10 cellular contexts compared by ENCODE assay signal in genomic region chr13:50075619-50076097, GRCh38.
A peak's percentile ranks its signal among the peaks of the same experiment; 100 is the strongest.
DNase-seq lines count a peak whose midpoint lies in the region; ATAC-seq and TF ChIP-seq lines count a peak whose summit lies in the region.
"Had no signal": no experiment of that assay in that cellular context is flagged by ENCODE, and none has a peak within 500 bp of the region (broad histone marks: within the 10 kb centered on the region; RNA-seq: fewer than 3 reads in every experiment).

No MANE protein-coding gene starts in this region.

- no peaks in the 10 kb centered on the region for H3K9me3 Mint-ChIP-seq in activated CD8-positive, alpha-beta memory T cell treated with anti-CD3 and anti-CD28 coated beads, Interleukin-2, amount 10 ng/mL, durations not matched to agents 7 days and 5 days (ENCODE audit: low read depth)
- H3K9me3 Mint-ChIP-seq in dendritic cell treated with granulocyte-macrophage colony-stimulating factor and Interleukin-4, amounts not matched to agents 40 ng/mL and 50 ng/mL, for 4 days = no peaks in the 10 kb centered on the region
- H3K9me3 Mint-ChIP-seq in neural progenitor cell = no peaks in the 10 kb centered on the region

- 64 to 75% methylated on average over 3 of the region's 3 CpGs for WGBS in testis, 2 donors

- peaks cover 100% of the 10 kb centered on the region for H3K79me2 ChIP-seq in OCI-LY1 (ENCODE audit: insufficient read depth, low read length)
- peaks cover 100% of the 10 kb centered on the region for H3K79me2 ChIP-seq in neural progenitor cell (ENCODE audit: low read depth)

- H3K27me3 Mint-ChIP-seq in activated CD8-positive, alpha-beta memory T cell treated with anti-CD3 and anti-CD28 coated beads, Interleukin-2, amount 10 ng/mL, durations not matched to agents 7 days and 5 days = no peaks in the 10 kb centered on the region
- no peaks in the 10 kb centered on the region for H3K27me3 Mint-ChIP-seq in dendritic cell treated with granulocyte-macrophage colony-stimulating factor and Interleukin-4, amounts not matched to agents 40 ng/mL and 50 ng/mL, for 4 days
- no peaks in the 10 kb centered on the region for H3K27me3 Mint-ChIP-seq in neural progenitor cell (ENCODE audit: insufficient read depth, low read depth)

- no peak for ATAC-seq in activated CD8-positive, alpha-beta memory T cell treated with anti-CD3 and anti-CD28 coated beads, Interleukin-2, amount 10 ng/mL, durations not matched to agents 7 days and 5 days

- peak overlapping the region; percentile 58 for H3K9ac ChIP-seq in OCI-LY1 (ENCODE audit: low read length)
- no peak overlapping the region for H3K9ac ChIP-seq in neural progenitor cell

- peak overlapping the region; percentile 9 for H3K4me3 Mint-ChIP-seq in activated CD8-positive, alpha-beta memory T cell treated with anti-CD3 and anti-CD28 coated beads, Interleukin-2, amount 10 ng/mL, durations not matched to agents 7 days and 5 days
- H3K4me3 Mint-ChIP-seq in dendritic cell treated with granulocyte-macrophage colony-stimulating factor and Interleukin-4, amounts not matched to agents 40 ng/mL and 50 ng/mL, for 4 days = no peak overlapping the region
- H3K4me3 Mint-ChIP-seq in neural progenitor cell = no peak overlapping the region

- peak overlapping the region; percentile 95 for H3K4me3 ChIP-seq in OCI-LY1 (ENCODE audit: low read depth, low read length, poor library complexity, severe bottlenecking)
- no peak overlapping the region for H3K4me3 ChIP-seq in testis
- no peak overlapping the region for H3K4me3 ChIP-seq in neural progenitor cell

- no peaks in the 10 kb centered on the region for H3K9me3 ChIP-seq in OCI-LY1 (ENCODE audit: low read length)
- H3K9me3 ChIP-seq in testis = no peaks in the 10 kb centered on the region
- H3K9me3 ChIP-seq in neural progenitor cell (ENCODE audit: low read depth) = no peaks in the 10 kb centered on the region

- no peak for TF ChIP-seq CTCF in OCI-LY1 (IDR thresholded peaks at IDR 0.05; ENCODE audit: low read length)
- no peak for TF ChIP-seq CTCF in testis (IDR thresholded peaks at IDR 0.05)
- TF ChIP-seq CTCF in neural progenitor cell (IDR thresholded peaks at IDR 0.05) = no peak

- H3K27me3 ChIP-seq in OCI-LY1 (ENCODE audit: insufficient read depth, low read length) (no peaks in the 10 kb centered on the region), testis (no peaks in the 10 kb centered on the region), neural progenitor cell (no peaks in the 10 kb centered on the region)

- CTCF ChIA-PET in activated CD8-positive, alpha-beta memory T cell treated with anti-CD3 and anti-CD28 coated beads, Interleukin-2, amount 10 ng/mL, durations not matched to agents 7 days and 5 days (lab: Charles Lee) = interaction anchor here (0.6 to 2.9 kb wide), 6 partner anchors 9 to 845 kb away, joined by 3 to 8 read pairs (median 4); no protein-coding TSS in a partner anchor

- peaks cover 78% of the 10 kb centered on the region for H3K36me3 ChIP-seq in OCI-LY1 (ENCODE audit: insufficient read depth, low read length)
- H3K36me3 ChIP-seq in testis (ENCODE audit: low read depth, missing control alignments) = no peaks in the 10 kb centered on the region
- no peaks in the 10 kb centered on the region for H3K36me3 ChIP-seq in neural progenitor cell

- H3K4me1 Mint-ChIP-seq in activated CD8-positive, alpha-beta memory T cell treated with anti-CD3 and anti-CD28 coated beads, Interleukin-2, amount 10 ng/mL, durations not matched to agents 7 days and 5 days = peaks cover 43% of the 10 kb centered on the region
- H3K4me1 Mint-ChIP-seq in dendritic cell treated with granulocyte-macrophage colony-stimulating factor and Interleukin-4, amounts not matched to agents 40 ng/mL and 50 ng/mL, for 4 days (ENCODE audit: low read depth) = peaks cover 28% of the 10 kb centered on the region
- H3K4me1 Mint-ChIP-seq in neural progenitor cell = peaks cover 32% of the 10 kb centered on the region

- H3K27ac Mint-ChIP-seq in activated CD8-positive, alpha-beta memory T cell treated with anti-CD3 and anti-CD28 coated beads, Interleukin-2, amount 10 ng/mL, durations not matched to agents 7 days and 5 days = no peak overlapping the region
- peak overlapping the region; percentile 46 for H3K27ac Mint-ChIP-seq in dendritic cell treated with granulocyte-macrophage colony-stimulating factor and Interleukin-4, amounts not matched to agents 40 ng/mL and 50 ng/mL, for 4 days
- no peak overlapping the region for H3K27ac Mint-ChIP-seq in neural progenitor cell

- H2AFZ ChIP-seq in OCI-LY1 (ENCODE audit: low read length) (no peak overlapping the region), neural progenitor cell (replicated peaks) (no peak overlapping the region)

- H3K9me2 ChIP-seq in OCI-LY1 (ENCODE audit: low read depth, low read length) = no peaks in the 10 kb centered on the region

- H3K27ac ChIP-seq in OCI-LY1 (ENCODE audit: low read depth, low read length, poor library complexity, severe bottlenecking) = peak overlapping the region; percentile 95
- H3K27ac ChIP-seq in testis = peak overlapping the region; percentile 46 to 65
- H3K27ac ChIP-seq in neural progenitor cell = no peak overlapping the region
- H3K27ac ChIP-seq: epithelial cell of prostate had no signal

- H3F3A ChIP-seq in OCI-LY1 (ENCODE audit: insufficient read depth, low read length) (0 out of 2 replicates have a peak, but pooled peaks cover 4% of the 10 kb centered on the region), neural progenitor cell (ENCODE audit: low read depth) (peaks cover 11% of the 10 kb centered on the region)

- intact Hi-C loops in dendritic cell treated with granulocyte-macrophage colony-stimulating factor and Interleukin-4, amounts not matched to agents 40 ng/mL and 50 ng/mL, for 4 days (cut with micrococcal nuclease) = no loop called here
- intact Hi-C loops in testis (cut with DNase I; ENCODE audit: low total_unique reads) = no loop called here

- no peak for TF ChIP-seq POLR2A in testis (IDR thresholded peaks at IDR 0.05)

- peaks cover 58% of the 10 kb centered on the region for H3K36me3 Mint-ChIP-seq in activated CD8-positive, alpha-beta memory T cell treated with anti-CD3 and anti-CD28 coated beads, Interleukin-2, amount 10 ng/mL, durations not matched to agents 7 days and 5 days
- H3K36me3 Mint-ChIP-seq in dendritic cell treated with granulocyte-macrophage colony-stimulating factor and Interleukin-4, amounts not matched to agents 40 ng/mL and 50 ng/mL, for 4 days (ENCODE audit: low read depth) = peaks cover 7% of the 10 kb centered on the region
- H3K36me3 Mint-ChIP-seq in neural progenitor cell = peaks cover 6% of the 10 kb centered on the region

- H3K4me1 ChIP-seq in OCI-LY1 (ENCODE audit: insufficient read depth, low read length, severe bottlenecking) (peaks cover 69% of the 10 kb centered on the region), testis (peaks cover 3% of the 10 kb centered on the region), neural progenitor cell (peaks cover 20% of the 10 kb centered on the region)

- H4K20me1 ChIP-seq in OCI-LY1 (ENCODE audit: insufficient read depth, low read length) (0 out of 2 replicates have a peak, but pooled peaks cover 5% of the 10 kb centered on the region), neural progenitor cell (ENCODE audit: low read depth) (peaks cover 39% of the 10 kb centered on the region)

- peak overlapping the region; percentile 89 for H3K4me2 ChIP-seq in OCI-LY1 (ENCODE audit: low read length)
- no peak overlapping the region for H3K4me2 ChIP-seq in neural progenitor cell

- DNase-seq in activated CD8-positive, alpha-beta memory T cell treated with anti-CD3 and anti-CD28 coated beads, Interleukin-2, amount 10 ng/mL, durations not matched to agents 7 days and 5 days = no peak
- no peak for DNase-seq in activated CD8-positive, alpha-beta memory T cell treated with anti-CD3 and anti-CD28 coated beads, Interleukin-2, amount 50 U/mL, for 4 hours
- DNase-seq in testis = no peak
- DNase-seq in neural progenitor cell (ENCODE audit: low spot score) = no peak
- DNase-seq in NCI-H2081 (lab: John Stamatoyannopoulos, UW) = no peak
- no peak for DNase-seq in NCI-H1105 treated with DMSO at 0.1 percent for 48 hours (lab: John Stamatoyannopoulos, UW)
- DNase-seq: stimulated activated CD4-positive, alpha-beta T cell treated with anti-CD3 and anti-CD28 coated beads, Interleukin-4, amount 100 ng/mL, for 24 hours had no signal
